Comparison of ENCODE assay signal across 8 cellular contexts in the genomic region with DNA sequence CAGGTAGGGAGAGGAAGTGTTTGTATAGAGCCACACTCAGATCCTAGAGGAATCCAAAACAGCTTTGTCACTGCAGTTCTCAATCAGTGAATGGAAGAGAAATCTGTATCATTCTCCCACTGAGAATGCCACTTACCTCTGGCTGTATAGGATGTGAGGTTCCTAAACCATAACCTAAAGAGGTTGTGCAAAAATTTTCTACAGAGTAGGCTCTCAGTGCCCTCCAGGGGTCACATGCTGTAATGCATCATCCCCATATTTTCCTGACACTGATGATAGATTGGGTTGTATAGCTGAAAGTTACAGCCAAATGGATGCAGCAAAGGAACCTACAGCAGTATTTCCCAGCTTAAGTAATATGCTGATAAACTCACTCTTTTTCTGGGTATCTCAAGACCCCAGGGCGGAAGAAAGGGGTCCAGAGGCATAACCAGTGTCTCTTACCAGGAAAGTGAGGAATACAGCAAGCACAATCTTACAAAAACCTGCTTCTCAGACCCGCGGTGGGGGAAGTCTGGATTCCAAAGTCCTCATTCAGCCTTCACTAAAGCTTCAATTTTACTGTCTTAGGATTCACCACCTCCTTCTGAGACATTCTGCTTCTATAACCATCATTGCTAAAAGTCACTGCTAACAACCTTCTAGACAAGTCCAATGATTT. TPM values are rescaled to one million over a fixed set of nuclear protein-coding genes. Genes with fewer than 3 reads are reported as not detected.
A peak's percentile ranks its signal among the peaks of the same experiment; 100 is the strongest.
DNase-seq lines count a peak whose midpoint lies in the region; ATAC-seq, FAIRE-seq and TF ChIP-seq lines count a peak whose summit lies in the region.

No MANE protein-coding gene starts in this region.

- FAIRE-seq in H54 (lab: Jason Lieb, UNC), result no peak

- H3K4me1 ChIP-seq in heart left ventricle (peaks cover 0 to 20% (median 12%) of the 10 kb centered on the region in 12 donors), spleen (peaks cover 5 to 30% (median 17%) of the 10 kb centered on the region in 6 donors)

- H3K27me3 ChIP-seq in heart left ventricle (no peaks in the 10 kb centered on the region), spleen (replicated peaks in 1 of 7) (no peaks in the 10 kb centered on the region)

- H3K9me3 ChIP-seq in heart left ventricle, result no peaks in the 10 kb centered on the region
- H3K9me3 ChIP-seq in spleen, result no peaks in the 10 kb centered on the region

- WGBS in heart left ventricle, 4 donors, result 53 to 75% (median 58%) methylated on average over 3 of the region's 3 CpGs
- 60 to 87% (median 65%) methylated on average over 3 of the region's 3 CpGs for WGBS in spleen, 5 donors

- ATAC-seq in heart left ventricle, result no peak
- no peak for ATAC-seq in left cardiac atrium

- DNase-seq in heart left ventricle (no peak), left cardiac atrium (no peak), foreskin melanocyte (peak; percentile 40), spleen (no peak), cerebellar nuclear complex (lab: John Stamatoyannopoulos, UW) (no peak), H54 (ENCODE audit: insufficient read length, low spot score) (no peak)

- peak; percentile 58 to 81 (median 70) for TF ChIP-seq CTCF in heart left ventricle (IDR thresholded peaks at IDR 0.05)
- peak; percentile 57 for TF ChIP-seq CTCF in LNCAP (IDR thresholded peaks at IDR 0.05)
- TF ChIP-seq CTCF in VCaP (conservative IDR thresholded peaks at IDR 0.05), result peak; percentile 82
- TF ChIP-seq CTCF in spleen (IDR thresholded peaks at IDR 0.05 in 8 of 11, conservative IDR thresholded peaks at IDR 0.05 in 3 of 11), result peak; percentile 40 to 74 (median 63)

- intact Hi-C loops in heart left ventricle (cut with DNase I), result loop anchor here (1.0 to 10.0 kb wide), 5 partner anchors 62 to 194 kb away; no protein-coding TSS in a partner anchor
- intact Hi-C loops in left cardiac atrium (cut with DNase I), result loop anchor here (1.0 to 5.0 kb wide), 2 partner anchors 62 to 63 kb away; no protein-coding TSS in a partner anchor
- intact Hi-C loops in spleen (cut with DNase I; ENCODE audit: low total_unique reads), result no loop called here

- H3K36me3 ChIP-seq in heart left ventricle, result peaks cover 0 to 2% (median 0%) of the 10 kb centered on the region in 9 donors
- peaks cover 0 to 7% (median 0%) of the 10 kb centered on the region in 6 donors for H3K36me3 ChIP-seq in spleen

- no peak overlapping the region for H3K27ac ChIP-seq in heart left ventricle
- no peak overlapping the region for H3K27ac ChIP-seq in VCaP
- no peak overlapping the region for H3K27ac ChIP-seq in spleen

- no peak for TF ChIP-seq POLR2A in heart left ventricle (IDR thresholded peaks at IDR 0.05)
- no peak for TF ChIP-seq POLR2A in spleen (IDR thresholded peaks at IDR 0.05)
- TF ChIP-seq POLR2A in H54 (IDR thresholded peaks at IDR 0.05; ENCODE audit: low read depth, low read length), result no peak

- no peak overlapping the region for H3K4me3 ChIP-seq in heart left ventricle
- no peak overlapping the region for H3K4me3 ChIP-seq in spleen

RNA-seq across cellular contexts. Expression of a gene that starts 3.8 kb away (rescaled TPM):
- total RNA-seq in heart left ventricle (1 to 10 TPM; 1.7 to 3.9 (median 2.4) TPM), left cardiac atrium (1 to 10 TPM; 2.9 to 4.0 TPM), spleen (1 to 10 TPM; 4.8 to 7.4 (median 5.3) TPM)
- polyA plus RNA-seq in heart left ventricle (1 to 10 TPM; 1.6 to 2.2 TPM), spleen (1 to 10 TPM; 3.3 to 5.1 (median 4.6) TPM)

RNA-seq across cellular contexts. Expression of a gene that starts 10.9 kb away (rescaled TPM):
- 10 to 100 TPM; 14.1 to 35.0 (median 25.0) TPM for total RNA-seq in heart left ventricle
- 10 to 100 TPM; 19.4 to 27.7 TPM for polyA plus RNA-seq in heart left ventricle
- 10 to 100 TPM; 18.6 to 18.8 TPM for total RNA-seq in left cardiac atrium
- 10 to 100 TPM; 19.9 to 29.4 (median 23.6) TPM for total RNA-seq in spleen
- polyA plus RNA-seq in spleen, result 10 to 100 TPM in 1 of 3 donors, 1 to 10 TPM in 2; 3.6 to 15.3 (median 7.0) TPM
